In the genomic region with DNA sequence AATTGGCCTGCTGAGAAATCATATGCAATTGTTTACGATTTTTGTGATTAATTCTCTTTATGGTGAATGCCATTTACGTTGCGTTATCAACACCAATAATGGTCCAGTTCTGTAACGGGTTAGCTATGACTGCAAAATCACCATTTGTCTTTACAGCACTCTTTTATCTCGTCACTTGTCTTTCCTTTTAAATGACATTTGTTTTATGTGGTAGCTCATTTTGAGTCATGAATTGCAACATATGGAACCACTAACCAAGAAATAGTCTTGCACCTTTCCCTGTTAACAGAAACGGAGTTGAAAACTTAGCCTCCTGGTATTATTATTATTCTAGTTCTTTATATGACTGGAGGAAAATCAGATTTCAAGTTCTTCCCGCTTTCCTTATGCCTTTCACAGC, we compare ENCODE assay signal across 17 cellular contexts.
"Had no signal": no experiment of that assay in that cellular context is flagged by ENCODE, and none has a peak within 500 bp of the region (broad histone marks: within the 10 kb centered on the region; RNA-seq: fewer than 3 reads in every experiment).

No MANE protein-coding gene starts in this region.

- DNase-seq: activated CD4-positive, alpha-beta T cell treated with anti-CD3 and anti-CD28 coated beads, Interleukin-2, amount 10 ng/mL, durations not matched to agents 7 days and 5 days; activated CD4-positive, CD25-positive, alpha-beta regulatory T cell; activated CD8-positive, alpha-beta memory T cell treated with anti-CD3 and anti-CD28 coated beads, Interleukin-2, amount 50 U/mL, for 48 hours; activated naive CD4-positive, alpha-beta T cell; aorta; kidney glomerular epithelial cell; midbrain; sigmoid colon; stimulated activated CD4-positive, alpha-beta T cell treated with anti-CD3 and anti-CD28 coated beads, Interleukin-12 subunit alpha, Interleukin-12 subunit beta, amount 100 ng/mL, for 4 hours; stimulated activated CD4-positive, alpha-beta T cell treated with anti-CD3 and anti-CD28 coated beads, Interleukin-2, amount 100 ng/mL, for 24 hours; uterus had no signal

- FAIRE-seq: TTC549 had no signal

- H3K4me3 Mint-ChIP-seq: activated CD4-positive, alpha-beta T cell treated with anti-CD3 and anti-CD28 coated beads, Interleukin-2, amount 10 ng/mL, durations not matched to agents 7 days and 5 days; activated T-helper 1 cell treated with anti-CD3 and anti-CD28 coated beads, Interleukin-12 subunit alpha, Interleukin-12 subunit beta, Interleukin-2, Interleukin-4 antibody, amounts not matched to agents 30 ng/mL and 10 ng/mL and 1 ng/mL, durations not matched to agents 14 hours and 24 hours and 36 hours; neural crest cell had no signal

- H3K4me3 ChIP-seq: cardiac muscle cell, sigmoid colon, tibial nerve, uterus had no signal

- H3K36me3 ChIP-seq: cardiac muscle cell, sigmoid colon, tibial nerve, uterus had no signal

- H3K27me3 ChIP-seq: cardiac muscle cell, sigmoid colon, tibial nerve, uterus had no signal

- ATAC-seq: esophagus mucosa had no signal

- H3K27ac ChIP-seq: cardiac muscle cell, uterus had no signal

- H3K27ac Mint-ChIP-seq: activated CD4-positive, alpha-beta T cell treated with anti-CD3 and anti-CD28 coated beads, Interleukin-2, amount 10 ng/mL, durations not matched to agents 7 days and 5 days; activated T-helper 1 cell treated with anti-CD3 and anti-CD28 coated beads, Interleukin-12 subunit alpha, Interleukin-12 subunit beta, Interleukin-2, Interleukin-4 antibody, amounts not matched to agents 30 ng/mL and 10 ng/mL and 1 ng/mL, durations not matched to agents 14 hours and 24 hours and 36 hours had no signal

- H3K9me3 Mint-ChIP-seq: activated CD4-positive, alpha-beta T cell treated with anti-CD3 and anti-CD28 coated beads, Interleukin-2, amount 10 ng/mL, durations not matched to agents 7 days and 5 days; neural crest cell had no signal

- H3K9me3 ChIP-seq: sigmoid colon, tibial nerve, uterus had no signal
